In the genomic region with DNA sequence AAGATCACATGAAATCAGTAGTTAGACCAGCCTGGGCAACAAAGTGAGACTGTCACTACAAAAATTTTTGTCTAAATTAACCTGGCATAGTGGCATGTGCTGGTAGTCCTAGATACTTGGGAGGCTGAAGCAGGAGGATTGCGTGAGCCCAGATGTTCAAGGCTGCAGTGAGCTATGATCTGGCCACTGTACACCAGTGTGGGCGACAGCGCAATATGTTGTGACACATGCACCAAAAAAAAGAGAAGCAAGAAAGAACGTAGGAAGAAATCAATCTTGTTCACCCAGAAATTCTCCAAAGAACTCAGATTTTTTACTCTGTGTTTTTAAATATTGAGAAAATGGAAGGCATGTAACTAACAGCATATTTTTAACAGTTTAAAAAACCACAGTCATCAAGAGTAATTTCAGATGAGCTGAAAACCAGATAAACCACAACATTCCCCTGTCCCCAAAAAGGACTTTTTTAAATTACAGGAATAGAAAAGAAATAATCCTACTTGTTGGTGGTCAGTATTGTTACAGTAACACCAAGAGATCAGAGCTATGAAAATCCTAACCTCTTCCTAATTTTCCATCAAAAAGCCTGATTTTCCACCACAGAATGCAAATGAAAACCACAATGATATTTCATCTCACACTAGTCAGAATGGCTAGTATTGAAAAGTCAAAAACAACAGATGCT, we compare ENCODE assay signal across 25 cellular contexts.
A peak's percentile ranks its signal among the peaks of the same experiment; 100 is the strongest.
DNase-seq lines count a peak whose midpoint lies in the region; ATAC-seq and TF ChIP-seq lines count a peak whose summit lies in the region.
"Had no signal": no experiment of that assay in that cellular context is flagged by ENCODE, and none has a peak within 500 bp of the region (broad histone marks: within the 10 kb centered on the region; RNA-seq: fewer than 3 reads in every experiment).

No MANE protein-coding gene starts in this region.

- WGBS in neuronal stem cell (ENCODE audit: extremely low coverage in 2 of 2, insufficient read length in 2 of 2, insufficient replicate concordance in 1 of 2), 2 donors, result no CpG with 5 or more reads among the region's 4 CpGs

- no peak overlapping the region for H3K18ac ChIP-seq in neuronal stem cell (ENCODE audit: low read length)

- H3K4ac ChIP-seq in neuronal stem cell (ENCODE audit: low read length), result no peak overlapping the region

- CTCF ChIA-PET in BJ (lab: Yijun Ruan, JAX), result interaction anchor here (0.7 kb wide), 2 partner anchors 9 to 374 kb away, joined by 3 to 4 read pairs; no protein-coding TSS in a partner anchor

- no peak overlapping the region for H2BK15ac ChIP-seq in neuronal stem cell (ENCODE audit: low read length)

- H3K23ac ChIP-seq in neuronal stem cell (ENCODE audit: low read depth, low read length, poor library complexity), result no peak overlapping the region

- POLR2A ChIA-PET in BJ (lab: Charles Lee), result interaction anchor here (0.6 kb wide), 1 partner anchor 13 kb away, joined by 6 read pairs; no protein-coding TSS in a partner anchor

- no peak overlapping the region for H3K14ac ChIP-seq in neuronal stem cell (ENCODE audit: low read length)

- no peak overlapping the region for H3K4me2 ChIP-seq in neuronal stem cell (ENCODE audit: insufficient read depth, low read length, poor library complexity, severe bottlenecking)
- H3K4me2 ChIP-seq: PC-9, smooth muscle cell had no signal

- H4K91ac ChIP-seq in neuronal stem cell (ENCODE audit: low read depth, low read length, poor library complexity), result no peak overlapping the region

- H3K36me3 ChIP-seq in BJ (ENCODE audit: control insufficient read depth, insufficient read depth, low read length), result no peaks in the 10 kb centered on the region
- no peaks in the 10 kb centered on the region for H3K36me3 ChIP-seq in neuronal stem cell (replicated peaks in 1 of 2; ENCODE audit: control insufficient read depth in 2 of 2, insufficient read depth in 2 of 2, low read length in 2 of 2)
- H3K36me3 ChIP-seq: gastrocnemius medialis had no signal

- ATAC-seq in HG02840 (IDR thresholded peaks at IDR 0.05; ENCODE audit: low FRiP score, unreplicated experiment), result no peak
- ATAC-seq: activated CD8-positive, alpha-beta T cell treated with anti-CD3 and anti-CD28 coated beads, Interleukin-2, amount 10 ng/mL, durations not matched to agents 7 days and 5 days; activated naive CD8-positive, alpha-beta T cell treated with anti-CD3 and anti-CD28 coated beads, Interleukin-2, amount 50 U/mL, for 24 hours; gastrocnemius medialis; left lobe of liver; naive thymus-derived CD4-positive, alpha-beta T cell had no signal

- H2BK5ac ChIP-seq in neuronal stem cell (ENCODE audit: low read length), result no peak overlapping the region

- H2AK5ac ChIP-seq in neuronal stem cell (ENCODE audit: low read depth, low read length), result no peak overlapping the region

- H3K4me3 ChIP-seq in BJ (ENCODE audit: low read depth, low read length), result no peak overlapping the region
- no peak overlapping the region for H3K4me3 ChIP-seq in neuronal stem cell (ENCODE audit: low read length in 2 of 2)
- H3K4me3 ChIP-seq: gastrocnemius medialis, PC-9, smooth muscle cell had no signal

- H4K8ac ChIP-seq in neuronal stem cell (ENCODE audit: low read depth, low read length), result no peak overlapping the region

- H2AFZ ChIP-seq in neuronal stem cell (ENCODE audit: low read length), result peak overlapping the region; percentile 37
- H2AFZ ChIP-seq: PC-9 had no signal

- H3K79me1 ChIP-seq in neuronal stem cell (ENCODE audit: low read depth, low read length), result no peaks in the 10 kb centered on the region

- peak; percentile 32 for DNase-seq in BJ (ENCODE audit: low read depth)
- peak; percentile 51 for DNase-seq in M059J (ENCODE audit: low read depth)
- peak; percentile 57 for DNase-seq in amniotic epithelial cell (ENCODE audit: low read depth)
- DNase-seq in neuronal stem cell (ENCODE audit: low spot score), result no peak
- DNase-seq in NCI-H345 (lab: John Stamatoyannopoulos, UW), result no peak
- no peak for DNase-seq in erythroblast (lab: John Stamatoyannopoulos, UW)
- DNase-seq: ACHN; activated CD4-positive, alpha-beta T cell treated with anti-CD3 and anti-CD28 coated beads for 1 hour; activated CD8-positive, alpha-beta T cell treated with anti-CD3 and anti-CD28 coated beads, Interleukin-2, amount 10 ng/mL, durations not matched to agents 7 days and 5 days; activated gamma-delta T cell; activated naive CD8-positive, alpha-beta T cell treated with anti-CD3 and anti-CD28 coated beads, Interleukin-2, amount 50 U/mL, for 24 hours; CD4-positive, alpha-beta memory T cell; effector CD8-positive, alpha-beta T cell; gastrocnemius medialis; hypothalamus; Karpas-422; naive thymus-derived CD4-positive, alpha-beta T cell; NCI-H1105 treated with DMSO at 0.1 percent for 48 hours; NCI-H2029; NCI-H82; PC-9; stimulated activated CD4-positive, alpha-beta T cell treated with anti-CD3 and anti-CD28 coated beads, Interleukin-2, amount 100 ng/mL, for 24 hours had no signal

- no peak for TF ChIP-seq CTCF in BJ (IDR thresholded peaks at IDR 0.05; ENCODE audit: insufficient read depth, low read depth, low read length)

- H3K27ac ChIP-seq in neuronal stem cell (replicated peaks; ENCODE audit: low read length), result no peak overlapping the region
- H3K27ac ChIP-seq: gastrocnemius medialis, PC-9 had no signal

- no peak for TF ChIP-seq POLR2A in erythroblast (IDR thresholded peaks at IDR 0.05; ENCODE audit: low read length)

- H3K27me3 ChIP-seq in BJ (ENCODE audit: control insufficient read depth, insufficient read depth, low read length) (no peaks in the 10 kb centered on the region), neuronal stem cell (ENCODE audit: control insufficient read depth in 3 of 3, insufficient read depth in 3 of 3, low read depth in 1 of 3, low read length in 3 of 3) (no peaks in the 10 kb centered on the region)
- H3K27me3 ChIP-seq: gastrocnemius medialis had no signal

- H3K9me3 ChIP-seq in neuronal stem cell (replicated peaks in 1 of 2; ENCODE audit: control insufficient read depth in 2 of 2, insufficient read depth in 1 of 2, low read depth in 1 of 2, low read length in 2 of 2), result no peaks in the 10 kb centered on the region
- H3K9me3 ChIP-seq: gastrocnemius medialis had no signal

- H3K9ac ChIP-seq in neuronal stem cell (ENCODE audit: low read depth, low read length, poor library complexity), result no peak overlapping the region

- no peak overlapping the region for H2BK12ac ChIP-seq in neuronal stem cell (ENCODE audit: low read length)

- no peaks in the 10 kb centered on the region for H3K4me1 ChIP-seq in neuronal stem cell (ENCODE audit: control insufficient read depth in 2 of 2, insufficient read depth in 1 of 2, low read depth in 1 of 2, low read length in 2 of 2)
- H3K4me1 ChIP-seq: gastrocnemius medialis had no signal

- no peak overlapping the region for H2BK120ac ChIP-seq in neuronal stem cell (ENCODE audit: low read depth, low read length)

Comparison
In these comparisons a context has a peak if more than half of its experiments do, and no peak if none do; other contexts are left out.
1. DNase-seq: peak in BJ (single experiment), M059J (single experiment) and amniotic epithelial cell (single experiment); none in neuronal stem cell (single experiment), NCI-H345 (single experiment) and erythroblast (0 of 2).